Comparison of ENCODE assay signal across 35 cellular contexts in the genomic region with DNA sequence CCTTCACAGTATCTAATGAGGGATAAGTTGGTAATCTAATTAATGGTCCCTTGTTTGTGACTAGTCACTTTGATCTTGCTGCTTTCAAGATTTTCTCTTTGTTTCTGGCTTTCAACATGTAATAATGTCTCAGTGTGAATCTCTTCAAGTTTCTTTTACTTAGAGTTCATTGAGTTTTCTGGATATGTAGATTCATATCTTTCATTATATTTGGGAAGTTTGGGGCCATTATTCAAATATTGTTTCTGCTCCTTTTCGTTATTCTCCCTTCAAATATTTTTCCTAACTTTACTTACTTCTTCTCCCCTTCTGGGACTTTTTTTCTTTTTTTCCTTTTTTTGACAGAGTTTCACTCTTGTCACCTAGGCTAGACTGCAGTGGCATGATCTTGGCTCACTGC. TPM values are rescaled to one million over a fixed set of nuclear protein-coding genes. Genes with fewer than 3 reads are reported as not detected.
DNase-seq lines count a peak whose midpoint lies in the region; ATAC-seq, FAIRE-seq and TF ChIP-seq lines count a peak whose summit lies in the region.
"Had no signal": no experiment of that assay in that cellular context is flagged by ENCODE, and none has a peak within 500 bp of the region (broad histone marks: within the 10 kb centered on the region; RNA-seq: fewer than 3 reads in every experiment).

No MANE protein-coding gene starts in this region.

- H3K4me3 Mint-ChIP-seq in endodermal cell: no peak overlapping the region
- H3K4me3 Mint-ChIP-seq in stimulated activated naive B cell treated with anti-CD40 and anti-IgM and Interleukin-4, amounts not matched to agents 10 μg/mL and 1 μg/mL and 100 μg/mL, for 72 hours: no peak overlapping the region
- H3K4me3 Mint-ChIP-seq: B cell; CD14-positive monocyte; CD4-positive, alpha-beta T cell; CD4-positive, CD25-positive, alpha-beta regulatory T cell; CD8-positive, alpha-beta memory T cell; CD8-positive, alpha-beta T cell had no signal

- DNase-seq in endodermal cell (no peak), HTR-8/SVneo (ENCODE audit: insufficient read length, low spot score) (no peak), COR-L47 (lab: John Stamatoyannopoulos, UW) (no peak)
- DNase-seq in stimulated activated naive B cell treated with anti-CD40 and anti-IgM and Interleukin-4, amounts not matched to agents 10 μg/mL and 1 μg/mL and 100 μg/mL, for 72 hours: no peak
- DNase-seq: 8988T; ACHN; AML-193; BE2C; C1 segment of cervical spinal cord; Caco-2; Calu3; CD4-positive, alpha-beta memory T cell; CD4-positive, alpha-beta T cell; CD4-positive, CD25-positive, alpha-beta regulatory T cell; CD8-positive, alpha-beta memory T cell; CD8-positive, alpha-beta T cell; DMS 273 treated with DMSO at 0.1 percent for 48 hours; DMS153; DMS53; DMS79; DMS79 treated with DMSO at 0.1 percent for 48 hours; DND-41; EL had no signal

- FAIRE-seq in HTR-8/SVneo (lab: Jason Lieb, UNC): no peak
- FAIRE-seq: A204.1, A549, D721Med had no signal

- CTCF ChIA-PET in HEK293 (lab: Yijun Ruan, JAX): no interaction called here

- H3K9ac ChIP-seq in endodermal cell (ENCODE audit: extremely low read depth, low read length, poor library complexity, severe bottlenecking): no peak overlapping the region
- H3K9ac ChIP-seq: BLaER1; BLaER1 treated with 17β-estradiol and CSF1 and Interleukin-3, amounts not matched to agents 10 nM and 100 nM had no signal

- no peaks in the 10 kb centered on the region for H3K36me3 ChIP-seq in HEK293 (ENCODE audit: control insufficient read depth in 2 of 2, insufficient read depth in 1 of 2, low read length in 2 of 2)
- H3K36me3 ChIP-seq in endodermal cell (ENCODE audit: control insufficient read depth, insufficient read depth, low read length): no peaks in the 10 kb centered on the region
- H3K36me3 ChIP-seq: BE2C, BLaER1 had no signal

- no peaks in the 10 kb centered on the region for H3K27me3 ChIP-seq in endodermal cell (ENCODE audit: control insufficient read depth, insufficient read depth, low read length, poor library complexity, severe bottlenecking)
- H3K27me3 ChIP-seq: BE2C; BLaER1; BLaER1 treated with 17β-estradiol and CSF1 and Interleukin-3, amounts not matched to agents 10 nM and 100 nM had no signal

- H3K9me3 Mint-ChIP-seq in endodermal cell: peaks cover 42% of the 10 kb centered on the region
- H3K9me3 Mint-ChIP-seq in stimulated activated naive B cell treated with anti-CD40 and anti-IgM and Interleukin-4, amounts not matched to agents 10 μg/mL and 1 μg/mL and 100 μg/mL, for 72 hours: peaks cover 0 to 16% of the 10 kb centered on the region in 2 donors

- H3K4me1 ChIP-seq in HEK293 (ENCODE audit: control insufficient read depth, insufficient read depth, low read length) (no peaks in the 10 kb centered on the region), endodermal cell (ENCODE audit: control insufficient read depth, insufficient read depth, low read length) (no peaks in the 10 kb centered on the region)
- H3K4me1 ChIP-seq: A549, BE2C, Caco-2 had no signal

- no peak overlapping the region for H3K27ac ChIP-seq in HEK293 (ENCODE audit: extremely low read depth, low read depth, low read length)
- no peak overlapping the region for H3K27ac ChIP-seq in endodermal cell (ENCODE audit: low read depth, low read length)
- H3K27ac ChIP-seq: 22Rv1; A549; BLaER1; BLaER1 treated with 17β-estradiol and CSF1 and Interleukin-3, amounts not matched to agents 10 nM and 100 nM; C4-2B had no signal

- TF ChIP-seq CTCF in HEK293 (tag by site-specific recombination; IDR thresholded peaks at IDR 0.05) (no peak), endodermal cell (conservative IDR thresholded peaks at IDR 0.05) (no peak)

- H3K9me3 ChIP-seq in HEK293 (ENCODE audit: control insufficient read depth, insufficient read depth, low read depth, low read length) (no peaks in the 10 kb centered on the region), endodermal cell (ENCODE audit: control insufficient read depth, low read length) (peaks cover 46% of the 10 kb centered on the region)
- H3K9me3 ChIP-seq: BE2C had no signal

- H3K27ac Mint-ChIP-seq in endodermal cell: no peak overlapping the region
- H3K27ac Mint-ChIP-seq in stimulated activated naive B cell treated with anti-CD40 and anti-IgM and Interleukin-4, amounts not matched to agents 10 μg/mL and 1 μg/mL and 100 μg/mL, for 72 hours: peak overlapping the region; percentile 44
- H3K27ac Mint-ChIP-seq: B cell; CD14-positive monocyte; CD4-positive, alpha-beta T cell; CD8-positive, alpha-beta memory T cell; CD8-positive, alpha-beta T cell had no signal

- 83 to 100% methylated on average over 1 of the region's 1 CpG for WGBS in endodermal cell (ENCODE audit: insufficient coverage in 1 of 2, insufficient read length in 1 of 2), 2 experiments

- no peak for ATAC-seq in stimulated activated naive B cell treated with anti-CD40 and anti-IgM and Interleukin-4, amounts not matched to agents 10 μg/mL and 1 μg/mL and 100 μg/mL, for 72 hours (replicated peaks)
- no peak for ATAC-seq in HG03460 (IDR thresholded peaks at IDR 0.05; ENCODE audit: unreplicated experiment)
- ATAC-seq: A549; CD8-positive, alpha-beta T cell had no signal

- no peak overlapping the region for H3K4me3 ChIP-seq in HEK293 (ENCODE audit: low read depth, low read length)
- H3K4me3 ChIP-seq in endodermal cell (ENCODE audit: low read length): peak overlapping the region; percentile 47
- H3K4me3 ChIP-seq: A549, BLaER1 had no signal

- H3K27me3 Mint-ChIP-seq in endodermal cell (ENCODE audit: insufficient read depth): peaks cover 6% of the 10 kb centered on the region
- H3K27me3 Mint-ChIP-seq in stimulated activated naive B cell treated with anti-CD40 and anti-IgM and Interleukin-4, amounts not matched to agents 10 μg/mL and 1 μg/mL and 100 μg/mL, for 72 hours: peaks cover 6 to 15% of the 10 kb centered on the region in 2 donors

- peaks cover 3% of the 10 kb centered on the region for H3K36me3 Mint-ChIP-seq in endodermal cell (ENCODE audit: low read depth)
- H3K36me3 Mint-ChIP-seq in stimulated activated naive B cell treated with anti-CD40 and anti-IgM and Interleukin-4, amounts not matched to agents 10 μg/mL and 1 μg/mL and 100 μg/mL, for 72 hours: peaks cover 5 to 9% of the 10 kb centered on the region in 2 donors
- H3K36me3 Mint-ChIP-seq: CD4-positive, CD25-positive, alpha-beta regulatory T cell; CD8-positive, alpha-beta T cell had no signal

- H3K4me1 Mint-ChIP-seq in endodermal cell: no peaks in the 10 kb centered on the region
- H3K4me1 Mint-ChIP-seq in stimulated activated naive B cell treated with anti-CD40 and anti-IgM and Interleukin-4, amounts not matched to agents 10 μg/mL and 1 μg/mL and 100 μg/mL, for 72 hours: no peaks in the 10 kb centered on the region
- H3K4me1 Mint-ChIP-seq: B cell; CD4-positive, alpha-beta memory T cell; CD4-positive, CD25-positive, alpha-beta regulatory T cell; CD8-positive, alpha-beta memory T cell had no signal

- POLR2A ChIA-PET in HEK293 (lab: Yijun Ruan, JAX): no interaction called here

TF ChIP-seq in HEK293, 187 proteins besides CTCF, POLR2A, EP300 and RAD21:
- TF ChIP-seq GLIS1 (tag by site-specific recombination; IDR thresholded peaks at IDR 0.05) (no peak), KLF8 (tag by site-specific recombination; IDR thresholded peaks at IDR 0.05) (no peak), ZSCAN4 (tag by site-specific recombination; IDR thresholded peaks at IDR 0.05) (no peak), ZNF558 (tag by site-specific recombination; IDR thresholded peaks at IDR 0.05) (peak; percentile 99)

RNA-seq across cellular contexts. Expression of gene NAPG, which starts 21.1 kb away (rescaled TPM):
- total RNA-seq in endodermal cell: 10 to 100 TPM; 35.3 to 42.9 TPM
- polyA plus RNA-seq in endodermal cell (2013, experiment 1 of 2): 28.0 TPM
- polyA plus RNA-seq in endodermal cell (2013, experiment 2 of 2): 29.6 TPM

RNA-seq across cellular contexts. Expression of gene APCDD1, which starts 50.3 kb away (rescaled TPM):
- total RNA-seq in endodermal cell: 1 to 10 TPM; 6.5 to 9.0 TPM
- polyA plus RNA-seq in endodermal cell (2013, experiment 1 of 2): 149 TPM
- 140 TPM for polyA plus RNA-seq in endodermal cell (2013, experiment 2 of 2)
- total RNA-seq: A172; Calu3; CD4-positive, alpha-beta memory T cell; CD4-positive, alpha-beta T cell; CD4-positive, CD25-positive, alpha-beta regulatory T cell; CD8-positive, alpha-beta memory T cell; CD8-positive, alpha-beta T cell had no signal
- polyA plus RNA-seq: A549; CD4-positive, alpha-beta memory T cell; CD4-positive, CD25-positive, alpha-beta regulatory T cell; CD8-positive, alpha-beta memory T cell had no signal
